Comparison of ENCODE assay signal across 9 cellular contexts in the genomic region with DNA sequence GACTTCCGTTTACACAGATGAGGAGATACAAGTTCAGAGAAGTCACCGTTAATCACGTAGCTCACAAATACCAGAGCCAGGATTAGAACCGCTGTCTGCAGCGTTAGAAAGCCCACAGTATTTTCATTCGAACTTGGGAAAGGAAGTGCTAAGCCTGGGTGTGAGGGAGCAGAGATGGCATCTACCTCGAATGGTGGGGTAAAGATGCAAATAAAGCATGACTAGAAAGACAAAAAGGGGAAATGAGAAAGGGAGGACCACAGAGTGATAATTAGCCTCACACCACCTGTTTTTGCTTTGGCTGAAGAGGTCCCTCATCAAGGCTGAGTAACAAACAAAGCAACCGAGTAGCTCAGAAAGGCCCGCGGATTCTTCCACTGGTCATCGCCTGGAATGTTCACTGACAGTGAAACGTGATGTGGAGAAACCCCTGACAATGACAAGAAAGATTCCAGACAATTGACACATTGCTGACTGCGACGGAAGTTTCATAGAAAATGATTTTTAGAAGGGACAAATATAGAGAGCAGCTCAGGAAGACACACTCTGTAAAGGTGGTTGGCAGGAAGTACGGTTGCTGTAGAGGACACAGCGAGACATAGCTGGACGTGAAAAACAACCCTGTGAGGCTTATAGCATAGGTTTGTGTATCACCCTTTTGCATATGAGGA.
DNase-seq lines count a peak whose midpoint lies in the region; ATAC-seq and TF ChIP-seq lines count a peak whose summit lies in the region.
"Had no signal": no experiment of that assay in that cellular context is flagged by ENCODE, and none has a peak within 500 bp of the region (broad histone marks: within the 10 kb centered on the region; RNA-seq: fewer than 3 reads in every experiment).

No MANE protein-coding gene starts in this region.

- DNase-seq in GM12864 (ENCODE audit: low read depth) (peak; percentile 99), SW480 (ENCODE audit: low spot score) (peak; percentile 57), GM03348 (ENCODE audit: low spot score) (no peak), GOT3 (lab: John Stamatoyannopoulos, UW) (no peak), anterior cingulate cortex (lab: John Stamatoyannopoulos, UW) (no peak), COR-L47 (lab: John Stamatoyannopoulos, UW) (no peak)
- DNase-seq: activated CD4-positive, alpha-beta T cell treated with anti-CD3 and anti-CD28 coated beads, Interleukin-2, amount 10 ng/mL, durations not matched to agents 24 days and 14 days had no signal

- ATAC-seq in GM19463 (IDR thresholded peaks at IDR 0.05; ENCODE audit: unreplicated experiment) (peak; percentile 82), HG03135 (IDR thresholded peaks at IDR 0.05; ENCODE audit: unreplicated experiment) (peak; percentile 90)

- TF ChIP-seq CTCF in GM12864 (IDR thresholded peaks at IDR 0.05; ENCODE audit: low read depth, low read length, missing control alignments), result no peak

- peak overlapping the region; percentile 21; the same call in 1 of the 2 replicates for H3K4me3 ChIP-seq in GM12864 (ENCODE audit: low read depth, low read length)

Comparison
In these comparisons a context has a peak if more than half of its experiments do, and no peak if none do; other contexts are left out.
1. DNase-seq: peak in GM12864 (single experiment) and SW480 (single experiment); none in GM03348 (single experiment), GOT3 (single experiment), anterior cingulate cortex (0 of 58) and COR-L47 (single experiment).